1 cellular context compared by ENCODE assay signal in the genomic region with DNA sequence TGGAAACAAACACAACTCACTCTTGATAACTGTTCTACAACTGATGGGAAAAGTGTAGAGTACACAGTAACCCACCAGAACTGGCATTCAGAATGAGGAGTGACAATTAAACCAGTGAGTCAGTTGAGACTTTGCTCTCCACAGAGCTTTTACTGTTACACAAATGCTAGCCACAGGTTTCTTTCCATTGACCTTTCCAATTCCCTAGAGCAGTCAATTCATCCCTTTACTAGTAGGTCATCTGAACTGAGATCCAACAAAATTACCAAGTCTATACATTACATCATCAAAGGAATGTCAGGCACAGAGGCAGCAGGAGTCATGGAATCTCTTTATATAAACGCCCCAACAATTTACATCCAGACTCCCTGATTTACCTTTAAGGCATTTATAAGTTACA.
TF ChIP-seq lines count a peak whose summit lies in the region.

No MANE protein-coding gene starts in this region.

TF ChIP-seq in GM23338, 12 proteins besides CTCF, POLR2A, EP300 and RAD21 (continued from another document):
- TF ChIP-seq, protein P1, sequence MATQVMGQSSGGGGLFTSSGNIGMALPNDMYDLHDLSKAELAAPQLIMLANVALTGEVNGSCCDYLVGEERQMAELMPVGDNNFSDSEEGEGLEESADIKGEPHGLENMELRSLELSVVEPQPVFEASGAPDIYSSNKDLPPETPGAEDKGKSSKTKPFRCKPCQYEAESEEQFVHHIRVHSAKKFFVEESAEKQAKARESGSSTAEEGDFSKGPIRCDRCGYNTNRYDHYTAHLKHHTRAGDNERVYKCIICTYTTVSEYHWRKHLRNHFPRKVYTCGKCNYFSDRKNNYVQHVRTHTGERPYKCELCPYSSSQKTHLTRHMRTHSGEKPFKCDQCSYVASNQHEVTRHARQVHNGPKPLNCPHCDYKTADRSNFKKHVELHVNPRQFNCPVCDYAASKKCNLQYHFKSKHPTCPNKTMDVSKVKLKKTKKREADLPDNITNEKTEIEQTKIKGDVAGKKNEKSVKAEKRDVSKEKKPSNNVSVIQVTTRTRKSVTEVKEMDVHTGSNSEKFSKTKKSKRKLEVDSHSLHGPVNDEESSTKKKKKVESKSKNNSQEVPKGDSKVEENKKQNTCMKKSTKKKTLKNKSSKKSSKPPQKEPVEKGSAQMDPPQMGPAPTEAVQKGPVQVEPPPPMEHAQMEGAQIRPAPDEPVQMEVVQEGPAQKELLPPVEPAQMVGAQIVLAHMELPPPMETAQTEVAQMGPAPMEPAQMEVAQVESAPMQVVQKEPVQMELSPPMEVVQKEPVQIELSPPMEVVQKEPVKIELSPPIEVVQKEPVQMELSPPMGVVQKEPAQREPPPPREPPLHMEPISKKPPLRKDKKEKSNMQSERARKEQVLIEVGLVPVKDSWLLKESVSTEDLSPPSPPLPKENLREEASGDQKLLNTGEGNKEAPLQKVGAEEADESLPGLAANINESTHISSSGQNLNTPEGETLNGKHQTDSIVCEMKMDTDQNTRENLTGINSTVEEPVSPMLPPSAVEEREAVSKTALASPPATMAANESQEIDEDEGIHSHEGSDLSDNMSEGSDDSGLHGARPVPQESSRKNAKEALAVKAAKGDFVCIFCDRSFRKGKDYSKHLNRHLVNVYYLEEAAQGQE (IDR thresholded peaks at IDR 0.05; ENCODE audit: unreplicated experiment) = no peak
- no peak for TF ChIP-seq STAT1 (IDR thresholded peaks at IDR 0.05; ENCODE audit: unreplicated experiment)
- TF ChIP-seq, protein P2, sequence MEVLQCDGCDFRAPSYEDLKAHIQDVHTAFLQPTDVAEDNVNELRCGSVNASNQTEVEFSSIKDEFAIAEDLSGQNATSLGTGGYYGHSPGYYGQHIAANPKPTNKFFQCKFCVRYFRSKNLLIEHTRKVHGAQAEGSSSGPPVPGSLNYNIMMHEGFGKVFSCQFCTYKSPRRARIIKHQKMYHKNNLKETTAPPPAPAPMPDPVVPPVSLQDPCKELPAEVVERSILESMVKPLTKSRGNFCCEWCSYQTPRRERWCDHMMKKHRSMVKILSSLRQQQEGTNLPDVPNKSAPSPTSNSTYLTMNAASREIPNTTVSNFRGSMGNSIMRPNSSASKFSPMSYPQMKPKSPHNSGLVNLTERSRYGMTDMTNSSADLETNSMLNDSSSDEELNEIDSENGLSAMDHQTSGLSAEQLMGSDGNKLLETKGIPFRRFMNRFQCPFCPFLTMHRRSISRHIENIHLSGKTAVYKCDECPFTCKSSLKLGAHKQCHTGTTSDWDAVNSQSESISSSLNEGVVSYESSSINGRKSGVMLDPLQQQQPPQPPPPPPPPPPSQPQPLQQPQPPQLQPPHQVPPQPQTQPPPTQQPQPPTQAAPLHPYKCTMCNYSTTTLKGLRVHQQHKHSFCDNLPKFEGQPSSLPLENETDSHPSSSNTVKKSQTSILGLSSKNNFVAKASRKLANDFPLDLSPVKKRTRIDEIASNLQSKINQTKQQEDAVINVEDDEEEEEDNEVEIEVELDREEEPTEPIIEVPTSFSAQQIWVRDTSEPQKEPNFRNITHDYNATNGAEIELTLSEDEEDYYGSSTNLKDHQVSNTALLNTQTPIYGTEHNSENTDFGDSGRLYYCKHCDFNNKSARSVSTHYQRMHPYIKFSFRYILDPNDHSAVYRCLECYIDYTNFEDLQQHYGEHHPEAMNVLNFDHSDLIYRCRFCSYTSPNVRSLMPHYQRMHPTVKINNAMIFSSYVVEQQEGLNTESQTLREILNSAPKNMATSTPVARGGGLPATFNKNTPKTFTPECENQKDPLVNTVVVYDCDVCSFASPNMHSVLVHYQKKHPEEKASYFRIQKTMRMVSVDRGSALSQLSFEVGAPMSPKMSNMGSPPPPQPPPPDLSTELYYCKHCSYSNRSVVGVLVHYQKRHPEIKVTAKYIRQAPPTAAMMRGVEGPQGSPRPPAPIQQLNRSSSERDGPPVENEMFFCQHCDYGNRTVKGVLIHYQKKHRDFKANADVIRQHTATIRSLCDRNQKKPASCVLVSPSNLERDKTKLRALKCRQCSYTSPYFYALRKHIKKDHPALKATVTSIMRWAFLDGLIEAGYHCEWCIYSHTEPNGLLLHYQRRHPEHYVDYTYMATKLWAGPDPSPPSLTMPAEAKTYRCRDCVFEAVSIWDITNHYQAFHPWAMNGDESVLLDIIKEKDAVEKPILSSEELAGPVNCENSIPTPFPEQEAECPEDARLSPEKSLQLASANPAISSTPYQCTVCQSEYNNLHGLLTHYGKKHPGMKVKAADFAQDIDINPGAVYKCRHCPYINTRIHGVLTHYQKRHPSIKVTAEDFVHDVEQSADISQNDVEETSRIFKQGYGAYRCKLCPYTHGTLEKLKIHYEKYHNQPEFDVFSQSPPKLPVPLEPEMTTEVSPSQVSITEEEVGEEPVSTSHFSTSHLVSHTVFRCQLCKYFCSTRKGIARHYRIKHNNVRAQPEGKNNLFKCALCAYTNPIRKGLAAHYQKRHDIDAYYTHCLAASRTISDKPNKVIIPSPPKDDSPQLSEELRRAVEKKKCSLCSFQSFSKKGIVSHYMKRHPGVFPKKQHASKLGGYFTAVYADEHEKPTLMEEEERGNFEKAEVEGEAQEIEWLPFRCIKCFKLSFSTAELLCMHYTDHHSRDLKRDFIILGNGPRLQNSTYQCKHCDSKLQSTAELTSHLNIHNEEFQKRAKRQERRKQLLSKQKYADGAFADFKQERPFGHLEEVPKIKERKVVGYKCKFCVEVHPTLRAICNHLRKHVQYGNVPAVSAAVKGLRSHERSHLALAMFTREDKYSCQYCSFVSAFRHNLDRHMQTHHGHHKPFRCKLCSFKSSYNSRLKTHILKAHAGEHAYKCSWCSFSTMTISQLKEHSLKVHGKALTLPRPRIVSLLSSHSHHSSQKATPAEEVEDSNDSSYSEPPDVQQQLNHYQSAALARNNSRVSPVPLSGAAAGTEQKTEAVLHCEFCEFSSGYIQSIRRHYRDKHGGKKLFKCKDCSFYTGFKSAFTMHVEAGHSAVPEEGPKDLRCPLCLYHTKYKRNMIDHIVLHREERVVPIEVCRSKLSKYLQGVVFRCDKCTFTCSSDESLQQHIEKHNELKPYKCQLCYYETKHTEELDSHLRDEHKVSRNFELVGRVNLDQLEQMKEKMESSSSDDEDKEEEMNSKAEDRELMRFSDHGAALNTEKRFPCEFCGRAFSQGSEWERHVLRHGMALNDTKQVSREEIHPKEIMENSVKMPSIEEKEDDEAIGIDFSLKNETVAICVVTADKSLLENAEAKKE (CRISPR knock-in tag; IDR thresholded peaks at IDR 0.05) = 0 out of 2 replicates have a peak, but pooled peaks have one; percentile 24
- TF ChIP-seq EZH2 (IDR thresholded peaks at IDR 0.05; ENCODE audit: low read depth, unreplicated experiment) = no peak
- no peak for TF ChIP-seq EZH2phosphoT487 (IDR thresholded peaks at IDR 0.05; ENCODE audit: unreplicated experiment)
